Comparison of ENCODE assay signal across 1 cellular context in genomic region chr1:111747282-111747734, GRCh38.
A peak's percentile ranks its signal among the peaks of the same experiment; 100 is the strongest.
TF ChIP-seq lines count a peak whose summit lies in the region.

No MANE protein-coding gene starts in this region.

TF ChIP-seq in HEK293, 187 proteins besides CTCF, POLR2A, EP300 and RAD21 (continued from another document):
- TF ChIP-seq ZSCAN4 (tag by site-specific recombination; IDR thresholded peaks at IDR 0.05) (peak; percentile 58), ZNF341 (tag by site-specific recombination; IDR thresholded peaks at IDR 0.05; ENCODE audit: low read depth) (no peak), ZNF510 (tag by site-specific recombination; IDR thresholded peaks at IDR 0.05; ENCODE audit: insufficient replicate concordance) (no peak), ZNF16 (tag by site-specific recombination; IDR thresholded peaks at IDR 0.05; ENCODE audit: low read depth) (peak; percentile 60; the same call in 1 of the 2 replicates), ZNF211 (tag by site-specific recombination; IDR thresholded peaks at IDR 0.05; ENCODE audit: low read depth) (no peak), ZBTB7A (tag by site-specific recombination; IDR thresholded peaks at IDR 0.05; ENCODE audit: low read depth) (no peak), ATF2 (tag by site-specific recombination; IDR thresholded peaks at IDR 0.05; ENCODE audit: low read depth) (no peak), ZNF324 (tag by site-specific recombination; IDR thresholded peaks at IDR 0.05) (peak; percentile 52; the same call in 1 of the 2 replicates), ZNF707 (tag by site-specific recombination; IDR thresholded peaks at IDR 0.05) (no peak), GLI4 (tag by site-specific recombination; IDR thresholded peaks at IDR 0.05) (no peak), SETDB1 (IDR thresholded peaks at IDR 0.05; ENCODE audit: insufficient read length, low read length) (peak; percentile 70), ZEB2 (tag by site-specific recombination; IDR thresholded peaks at IDR 0.05) (0 out of 2 replicates have a peak, but pooled peaks have one; percentile 19), ZXDB (tag by site-specific recombination; IDR thresholded peaks at IDR 0.05) (peak; percentile 60; the same call in 1 of the 2 replicates), ZSCAN5A (tag by site-specific recombination; IDR thresholded peaks at IDR 0.05) (peak; percentile 77; the same call in 1 of the 2 replicates), ZNF514 (tag by site-specific recombination; IDR thresholded peaks at IDR 0.05) (no peak), HIC1 (tag by site-specific recombination; IDR thresholded peaks at IDR 0.05) (peak; percentile 81), IKZF3 (tag by site-specific recombination; IDR thresholded peaks at IDR 0.05) (no peak), ZNF132 (tag by site-specific recombination; IDR thresholded peaks at IDR 0.05; ENCODE audit: borderline replicate concordance) (no peak), ZNF544 (tag by site-specific recombination; IDR thresholded peaks at IDR 0.05) (no peak), ZFP41 (tag by site-specific recombination; IDR thresholded peaks at IDR 0.05; ENCODE audit: borderline replicate concordance) (no peak), ZNF629 (tag by site-specific recombination; IDR thresholded peaks at IDR 0.05) (peak; percentile 38; the same call in 1 of the 2 replicates), ZNF184 (tag by site-specific recombination; IDR thresholded peaks at IDR 0.05) (no peak), ZNF645 (tag by site-specific recombination; IDR thresholded peaks at IDR 0.05) (no peak), ZNF670 (tag by site-specific recombination; IDR thresholded peaks at IDR 0.05; ENCODE audit: low read depth) (no peak), ZNF37A (tag by site-specific recombination; IDR thresholded peaks at IDR 0.05) (no peak), ZNF785 (tag by site-specific recombination; IDR thresholded peaks at IDR 0.05) (peak; percentile 59; the same call in 1 of the 2 replicates), PRDM10 (tag by site-specific recombination; IDR thresholded peaks at IDR 0.05) (no peak)
